ENCODE assay signal across 8 cellular contexts in genomic region chr5:103041071-103041676, GRCh38.
A peak's percentile ranks its signal among the peaks of the same experiment; 100 is the strongest.
DNase-seq lines count a peak whose midpoint lies in the region; ATAC-seq, FAIRE-seq and TF ChIP-seq lines count a peak whose summit lies in the region.

No MANE protein-coding gene starts in this region.

- TF ChIP-seq POLR2A in A549 (IDR thresholded peaks at IDR 0.05; ENCODE audit: low read length), result no peak
- TF ChIP-seq POLR2A in GM12892 (IDR thresholded peaks at IDR 0.05; ENCODE audit: low read depth, low read length), result no peak

- H3K9me3 Mint-ChIP-seq in nephron, result no peaks in the 10 kb centered on the region
- no peaks in the 10 kb centered on the region for H3K9me3 Mint-ChIP-seq in activated T-helper 2 cell treated with anti-CD3 and anti-CD28 coated beads, Interferon-gamma antibody, Interleukin-2, Interleukin-4, amounts not matched to agents 10 μg/mL and 5 μg/mL and 100 μg/mL, durations not matched to agents 14 hours and 24 hours and 36 hours

- no peaks in the 10 kb centered on the region for H3K36me3 ChIP-seq in MG63

- DNase-seq in A549 (ENCODE audit: low read depth in 1 of 2, low spot score in 1 of 2) (peak; percentile 5 to 58), GM12892 (ENCODE audit: insufficient read length) (no peak), NCI-H226 (peak; percentile 13), cardiac fibroblast (ENCODE audit: low read depth in 2 of 2) (peak; percentile 74 to 78), MG63 (no peak)
- DNase-seq in stimulated activated CD4-positive, alpha-beta T cell treated with anti-CD3 and anti-CD28 coated beads, Interleukin-2, amount 100 ng/mL, for 48 hours, result no peak
- DNase-seq in activated T-helper 2 cell treated with anti-CD3 and anti-CD28 coated beads, Interferon-gamma antibody, Interleukin-2, Interleukin-4, amounts not matched to agents 10 μg/mL and 5 μg/mL and 100 μg/mL, durations not matched to agents 14 hours and 24 hours and 36 hours (ENCODE audit: low spot score), result no peak

- intact Hi-C loops in activated T-helper 2 cell treated with anti-CD3 and anti-CD28 coated beads, Interferon-gamma antibody, Interleukin-2, Interleukin-4, amounts not matched to agents 10 μg/mL and 5 μg/mL and 100 μg/mL, durations not matched to agents 14 hours and 24 hours and 36 hours (cut with micrococcal nuclease), result loop anchor here (2.0 to 10.0 kb wide), 4 partner anchors 96 to 454 kb away; no protein-coding TSS in a partner anchor

- H3K4me1 ChIP-seq in A549, result no peaks in the 10 kb centered on the region

- H3K4me3 Mint-ChIP-seq in nephron, result no peak overlapping the region
- no peak overlapping the region for H3K4me3 Mint-ChIP-seq in activated T-helper 2 cell treated with anti-CD3 and anti-CD28 coated beads, Interferon-gamma antibody, Interleukin-2, Interleukin-4, amounts not matched to agents 10 μg/mL and 5 μg/mL and 100 μg/mL, durations not matched to agents 14 hours and 24 hours and 36 hours (ENCODE audit: low read depth)

- TF ChIP-seq RAD21 in A549 (conservative IDR thresholded peaks at IDR 0.05 in 1 of 2, IDR thresholded peaks at IDR 0.05 in 1 of 2), result peak; percentile 73 to 79

- H3K4me3 ChIP-seq in A549 (no peak overlapping the region), cardiac fibroblast (replicated peaks in 1 of 2; ENCODE audit: low read depth in 2 of 2, low read length in 2 of 2) (no peak overlapping the region), MG63 (no peak overlapping the region)

- no peaks in the 10 kb centered on the region; the same call in none of the 2 replicates for H3K27me3 ChIP-seq in MG63

- ATAC-seq in A549, result peak; percentile 59 to 70; a peak in 4 of 6 replicates

- POLR2A ChIA-PET in A549 (lab: Yijun Ruan, JAX), result no interaction called here

- H3K9me3 ChIP-seq in A549, result no peaks in the 10 kb centered on the region
- no peaks in the 10 kb centered on the region for H3K9me3 ChIP-seq in MG63

- no peak overlapping the region for H3K27ac ChIP-seq in A549

- TF ChIP-seq CTCF in A549 (IDR thresholded peaks at IDR 0.05) (peak; percentile 66), cardiac fibroblast (IDR thresholded peaks at IDR 0.05; ENCODE audit: low read depth, low read length) (peak; percentile 37), nephron (IDR thresholded peaks at IDR 0.05; ENCODE audit: unreplicated experiment in 3 of 3) (peak; percentile 54 to 58 (median 57))

- FAIRE-seq in A549 (lab: Jason Lieb, UNC), result no peak
- peak; percentile 5 for FAIRE-seq in GM12892 (lab: Jason Lieb, UNC)

- TF ChIP-seq EP300 in A549 (IDR thresholded peaks at IDR 0.05), result no peak

- no peak overlapping the region for H3K27ac Mint-ChIP-seq in nephron
- H3K27ac Mint-ChIP-seq in activated T-helper 2 cell treated with anti-CD3 and anti-CD28 coated beads, Interferon-gamma antibody, Interleukin-2, Interleukin-4, amounts not matched to agents 10 μg/mL and 5 μg/mL and 100 μg/mL, durations not matched to agents 14 hours and 24 hours and 36 hours, result no peak overlapping the region

- H3K4me2 ChIP-seq in A549, result no peak overlapping the region

- 24% methylated on average over 4 of the region's 4 CpGs for WGBS in A549 (ENCODE audit: missing lambda C conversion rate)

- no peaks in the 10 kb centered on the region for H3K36me3 Mint-ChIP-seq in nephron (ENCODE audit: low read depth)
- H3K36me3 Mint-ChIP-seq in activated T-helper 2 cell treated with anti-CD3 and anti-CD28 coated beads, Interferon-gamma antibody, Interleukin-2, Interleukin-4, amounts not matched to agents 10 μg/mL and 5 μg/mL and 100 μg/mL, durations not matched to agents 14 hours and 24 hours and 36 hours (ENCODE audit: low read depth), result no peaks in the 10 kb centered on the region

- H3K27me3 Mint-ChIP-seq in nephron (ENCODE audit: low read depth), result no peaks in the 10 kb centered on the region
- H3K27me3 Mint-ChIP-seq in activated T-helper 2 cell treated with anti-CD3 and anti-CD28 coated beads, Interferon-gamma antibody, Interleukin-2, Interleukin-4, amounts not matched to agents 10 μg/mL and 5 μg/mL and 100 μg/mL, durations not matched to agents 14 hours and 24 hours and 36 hours (ENCODE audit: low read depth), result peaks cover 17% of the 10 kb centered on the region

- CTCF ChIA-PET in A549 (lab: Yijun Ruan, JAX), result interaction anchor here (0.7 to 1.5 kb wide), 5 partner anchors 13 to 457 kb away, joined by 3 to 6 read pairs (median 4); no protein-coding TSS in a partner anchor

- no peaks in the 10 kb centered on the region for H3K4me1 Mint-ChIP-seq in nephron
- no peaks in the 10 kb centered on the region for H3K4me1 Mint-ChIP-seq in activated T-helper 2 cell treated with anti-CD3 and anti-CD28 coated beads, Interferon-gamma antibody, Interleukin-2, Interleukin-4, amounts not matched to agents 10 μg/mL and 5 μg/mL and 100 μg/mL, durations not matched to agents 14 hours and 24 hours and 36 hours (ENCODE audit: low read depth)

TF ChIP-seq in A549, 52 proteins besides CTCF, POLR2A, EP300 and RAD21:
- no peak for TF ChIP-seq MAZ (IDR thresholded peaks at IDR 0.05; ENCODE audit: borderline replicate concordance, low read depth, low read length)
- peak; percentile 76 for TF ChIP-seq SMC3 (IDR thresholded peaks at IDR 0.05)
- no peak for TF ChIP-seq RARB (CRISPR knock-in tag; IDR thresholded peaks at IDR 0.05)

Comparison
In these comparisons a context has a peak if more than half of its experiments do, and no peak if none do; other contexts are left out.
1. DNase-seq: peak in A549 (2 of 2), NCI-H226 (single experiment) and cardiac fibroblast (2 of 2); none in GM12892 (single experiment), stimulated activated CD4-positive, alpha-beta T cell treated with anti-CD3 and anti-CD28 coated beads, Interleukin-2, amount 100 ng/mL, for 48 hours (0 of 2), MG63 (single experiment) and activated T-helper 2 cell treated with anti-CD3 and anti-CD28 coated beads, Interferon-gamma antibody, Interleukin-2, Interleukin-4, amounts not matched to agents 10 μg/mL and 5 μg/mL and 100 μg/mL, durations not matched to agents 14 hours and 24 hours and 36 hours (single experiment).
2. Peak in every context shown above with its lines, with median percentiles within 50 percentile points of each other: CTCF ChIP-seq.